In genomic region chr2:79982445-79982844, GRCh38 we compare ENCODE assay signal across 1 cellular context.
TF ChIP-seq lines count a peak whose summit lies in the region.

No MANE protein-coding gene starts in this region.

TF ChIP-seq in GM12878, 131 proteins besides CTCF, POLR2A, EP300 and RAD21 (continued from another document):
- TF ChIP-seq ZNF687 (IDR thresholded peaks at IDR 0.05), result no peak
- no peak for TF ChIP-seq FOS (IDR thresholded peaks at IDR 0.05; ENCODE audit: borderline replicate concordance, extremely low read depth, insufficient read length)
- no peak for TF ChIP-seq PML (IDR thresholded peaks at IDR 0.05; ENCODE audit: low read length)
- no peak for TF ChIP-seq NR2C1 (IDR thresholded peaks at IDR 0.05)
- TF ChIP-seq TBL1XR1 (IDR thresholded peaks at IDR 0.05; ENCODE audit: low read depth, low read length), result no peak
- TF ChIP-seq NFYA (IDR thresholded peaks at IDR 0.05; ENCODE audit: borderline replicate concordance, low read depth, low read length), result no peak
- no peak for TF ChIP-seq ESRRA (IDR thresholded peaks at IDR 0.05; ENCODE audit: low read length)
